ENCODE assay signal across 8 cellular contexts in the genomic region with DNA sequence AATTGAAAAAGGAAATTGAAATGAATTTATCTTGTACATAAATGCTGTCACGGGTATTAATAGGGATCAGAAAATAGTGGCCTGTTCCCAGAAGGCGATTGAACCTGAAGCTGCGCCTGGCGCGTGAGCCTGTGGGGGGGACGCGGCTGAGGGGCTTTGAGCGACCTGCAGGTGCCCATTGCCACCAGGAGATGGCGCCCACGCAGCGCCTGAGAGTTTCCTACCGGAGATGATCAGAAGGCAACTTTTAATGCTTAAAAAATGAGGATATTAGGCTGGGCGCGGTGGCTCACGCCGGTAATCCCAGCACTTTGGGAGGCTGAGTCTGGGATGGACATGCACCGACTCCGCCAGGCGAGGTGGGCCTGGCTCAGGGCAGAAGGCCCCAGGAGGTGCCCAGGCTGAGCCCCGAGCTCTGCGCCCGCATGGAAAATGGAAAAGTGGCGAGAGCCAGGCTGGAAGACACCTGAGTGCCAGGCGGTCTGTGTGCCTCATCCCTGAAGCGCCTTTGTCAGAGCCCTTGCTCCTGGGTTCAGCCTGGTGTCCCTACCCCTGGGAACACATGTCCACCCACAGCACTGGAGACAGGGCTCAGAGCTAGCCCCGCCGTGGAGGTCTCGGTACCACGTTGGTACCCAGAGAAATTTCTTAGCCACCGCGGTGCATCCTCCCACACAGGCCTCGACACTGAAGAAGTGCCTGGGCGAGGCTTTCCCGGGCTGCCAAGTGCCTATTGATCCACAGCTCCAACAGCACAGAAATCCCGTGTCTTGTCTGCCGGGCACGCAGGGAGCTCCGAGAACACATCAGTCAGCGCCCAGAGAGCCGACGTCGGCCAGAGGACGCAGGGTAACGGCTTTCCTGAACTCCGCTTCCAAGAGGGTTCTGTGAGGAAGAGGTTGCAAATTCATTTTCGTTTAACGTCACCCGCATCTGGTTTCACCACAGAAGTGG.
A peak's percentile ranks its signal among the peaks of the same experiment; 100 is the strongest.
DNase-seq lines count a peak whose midpoint lies in the region; ATAC-seq and TF ChIP-seq lines count a peak whose summit lies in the region.

No MANE protein-coding gene starts in this region.

- TF ChIP-seq POLR2A in NB4 (IDR thresholded peaks at IDR 0.05; ENCODE audit: extremely low read depth, insufficient read length) (no peak), right lobe of liver (IDR thresholded peaks at IDR 0.05) (no peak)

- H3K27ac ChIP-seq in cingulate gyrus (ENCODE audit: low read depth, low read length) (peak overlapping the region; percentile 4), right lobe of liver (no peak overlapping the region)

- ATAC-seq in right lobe of liver (peak; percentile 23 to 62 (median 60)), GM19328 (IDR thresholded peaks at IDR 0.05; ENCODE audit: unreplicated experiment) (no peak)

- no peak overlapping the region for H3K4me3 ChIP-seq in NB4 (ENCODE audit: low read depth, low read length)
- H3K4me3 ChIP-seq in right lobe of liver = no peak overlapping the region

- DNase-seq in DMS79 treated with DMSO at 0.1 percent for 48 hours (lab: John Stamatoyannopoulos, UW) (peak; percentile 16), DMS79 (lab: John Stamatoyannopoulos, UW) (no peak), NB4 (ENCODE audit: low read depth) (peak; percentile 70), right lobe of liver (peak in 1 of 3 donors; percentile 60)
- peak; percentile 34 for DNase-seq in activated CD4-positive, alpha-beta T cell treated with anti-CD3 and anti-CD28 coated beads for 1 hour
- DNase-seq in stimulated activated CD8-positive, alpha-beta memory T cell treated with anti-CD3 and anti-CD28 coated beads, Interleukin-15, amount 100 ng/mL, for 24 hours (ENCODE audit: low read depth) = peak; percentile 31

- no peaks in the 10 kb centered on the region for H3K9me3 ChIP-seq in right lobe of liver

- intact Hi-C loops in right lobe of liver (cut with DNase I) = no loop called here

- WGBS in right lobe of liver (ENCODE audit: insufficient coverage, low coverage, low lambda C conversion rate, missing lambda C conversion rate) = 51% methylated on average over 18 of the region's 48 CpGs

- no peaks in the 10 kb centered on the region for H3K27me3 ChIP-seq in right lobe of liver

- TF ChIP-seq CTCF in NB4 (IDR thresholded peaks at IDR 0.05; ENCODE audit: low read depth, low read length) (peak; percentile 85), right lobe of liver (IDR thresholded peaks at IDR 0.05) (peak; percentile 73 to 88 (median 80))

- peaks cover 0 to 8% (median 0%) of the 10 kb centered on the region in 4 donors for H3K36me3 ChIP-seq in right lobe of liver

- peaks cover 0 to 10% (median 0%) of the 10 kb centered on the region in 4 donors for H3K4me1 ChIP-seq in right lobe of liver
